ENCODE assay signal across 8 cellular contexts in genomic region chr1:150364231-150365003, GRCh38. TPM values are rescaled to one million over a fixed set of nuclear protein-coding genes. Genes with fewer than 3 reads are reported as not detected.
A peak's percentile ranks its signal among the peaks of the same experiment; 100 is the strongest.
DNase-seq lines count a peak whose midpoint lies in the region; ATAC-seq and TF ChIP-seq lines count a peak whose summit lies in the region.

No MANE protein-coding gene starts in this region.

- H3K9me3 ChIP-seq in KOPT-K1 (ENCODE audit: insufficient read depth, low read length, poor library complexity, severe bottlenecking) (no peaks in the 10 kb centered on the region), Panc1 (ENCODE audit: control insufficient read depth, insufficient read depth, low read depth, low read length) (no peaks in the 10 kb centered on the region)
- no peaks in the 10 kb centered on the region for H3K9me3 ChIP-seq in naive thymus-derived CD4-positive, alpha-beta T cell (ENCODE audit: control insufficient read depth in 2 of 3, low read length in 3 of 3)

- CTCF ChIA-PET in Panc1 (lab: Charles Lee), result interaction anchor here (0.7 kb wide), 1 partner anchor 128 kb away, joined by 4 read pairs; no protein-coding TSS in a partner anchor
- CTCF ChIA-PET in naive thymus-derived CD4-positive, alpha-beta T cell (lab: Charles Lee), result interaction anchor here (0.5 to 1.0 kb wide), 2 partner anchors 138 to 813 kb away, joined by 3 read pairs; no protein-coding TSS in a partner anchor

- no peak for TF ChIP-seq CTCF in Panc1 (IDR thresholded peaks at IDR 0.05)

- H3K27ac ChIP-seq in KOPT-K1 (ENCODE audit: low read depth, low read length, poor library complexity, severe bottlenecking) (peak overlapping the region; percentile 84), Panc1 (ENCODE audit: low read length) (peak overlapping the region; percentile 99)
- H3K27ac ChIP-seq in naive thymus-derived CD4-positive, alpha-beta T cell (ENCODE audit: low read depth, low read length), result peak overlapping the region; percentile 84

- intact Hi-C loops in Panc1 (cut with micrococcal nuclease; ENCODE audit: unreplicated experiment), result no loop called here
- intact Hi-C loops in naive thymus-derived CD4-positive, alpha-beta T cell (cut with micrococcal nuclease), result loop anchor here (1.0 to 10.0 kb wide), 17 partner anchors 22 to 890 kb away; partner anchors contain the start of genes APH1A (in 2 of the 2), PRPF3 (in 2 of the 2), ANP32E (in 1 of the 2) and ARNT (in 1 of the 2)

- H3K36me3 ChIP-seq in KOPT-K1 (ENCODE audit: insufficient read depth, low read length) (no peaks in the 10 kb centered on the region), Panc1 (ENCODE audit: control insufficient read depth, insufficient read depth, low read length) (no peaks in the 10 kb centered on the region; the same call in 1 of the 2 replicates)
- no peaks in the 10 kb centered on the region for H3K36me3 ChIP-seq in naive thymus-derived CD4-positive, alpha-beta T cell (ENCODE audit: control insufficient read depth in 2 of 3, insufficient read depth in 3 of 3, low read length in 3 of 3)

- DNase-seq in AML-193 (lab: John Stamatoyannopoulos, UW) (peak; percentile 43 to 46), Panc1 (ENCODE audit: low read depth, low spot score) (no peak), activated T-helper 1 cell treated with Interleukin-2 at 50 U/mL for 16 hours (ENCODE audit: low read depth) (peak; percentile 76), fibroblast of gingiva (ENCODE audit: low read depth) (peak; percentile 78)
- peak; percentile 72 to 87 (median 84) for DNase-seq in naive thymus-derived CD4-positive, alpha-beta T cell
- DNase-seq in stimulated activated effector memory CD8-positive, alpha-beta T cell treated with anti-CD3 and anti-CD28 coated beads, Interleukin-12 subunit alpha, Interleukin-12 subunit beta, amount 100 ng/mL, for 72 hours (ENCODE audit: low spot score in 2 of 2), result peak; percentile 48 to 85

- peaks cover 0 to 16% (median 0%) of the 10 kb centered on the region in 5 donors for H3K36me3 Mint-ChIP-seq in naive thymus-derived CD4-positive, alpha-beta T cell
- H3K36me3 Mint-ChIP-seq in stimulated activated effector memory CD8-positive, alpha-beta T cell treated with anti-CD3 and anti-CD28 coated beads, Interleukin-12 subunit alpha, Interleukin-12 subunit beta, amount 100 ng/mL, for 72 hours, result peaks cover 48% of the 10 kb centered on the region

- H3K4me1 Mint-ChIP-seq in naive thymus-derived CD4-positive, alpha-beta T cell, result peaks cover 25 to 42% (median 39%) of the 10 kb centered on the region in 7 donors
- H3K4me1 Mint-ChIP-seq in stimulated activated effector memory CD8-positive, alpha-beta T cell treated with anti-CD3 and anti-CD28 coated beads, Interleukin-12 subunit alpha, Interleukin-12 subunit beta, amount 100 ng/mL, for 72 hours, result peaks cover 20% of the 10 kb centered on the region

- POLR2A ChIA-PET in Panc1 (lab: Charles Lee), result interaction anchor here (0.7 kb wide), 4 partner anchors 59 to 613 kb away, joined by 3 to 6 read pairs (median 4); partner anchors contain the start of gene GOLPH3L
- POLR2A ChIA-PET in naive thymus-derived CD4-positive, alpha-beta T cell (lab: Charles Lee), result interaction anchor here (0.6 to 3.9 kb wide), 49 partner anchors 9 to 963 kb away, joined by 3 to 42 read pairs (median 5); partner anchors contain the start of genes ANP32E, APH1A, CA14 and CTSS

- peak overlapping the region; percentile 95 to 100 (median 98) for H3K27ac Mint-ChIP-seq in naive thymus-derived CD4-positive, alpha-beta T cell
- peak overlapping the region; percentile 99 for H3K27ac Mint-ChIP-seq in stimulated activated effector memory CD8-positive, alpha-beta T cell treated with anti-CD3 and anti-CD28 coated beads, Interleukin-12 subunit alpha, Interleukin-12 subunit beta, amount 100 ng/mL, for 72 hours

- peaks cover 6% of the 10 kb centered on the region; the same call in 1 of the 2 replicates for H3K4me1 ChIP-seq in Panc1 (ENCODE audit: control insufficient read depth, insufficient read depth, low read length)
- peaks cover 10% of the 10 kb centered on the region in 2 donors for H3K4me1 ChIP-seq in naive thymus-derived CD4-positive, alpha-beta T cell (ENCODE audit: control insufficient read depth in 2 of 2, insufficient read depth in 2 of 2, low read length in 2 of 2)

- no TSS peak for BruUV-seq in Panc1 (replicated peaks; lab: Mats Ljungman, UMichigan)

- peak overlapping the region; percentile 86 to 100 (median 98) for H3K4me3 Mint-ChIP-seq in naive thymus-derived CD4-positive, alpha-beta T cell
- H3K4me3 Mint-ChIP-seq in stimulated activated effector memory CD8-positive, alpha-beta T cell treated with anti-CD3 and anti-CD28 coated beads, Interleukin-12 subunit alpha, Interleukin-12 subunit beta, amount 100 ng/mL, for 72 hours, result peak overlapping the region; percentile 92

- ATAC-seq in GM19455 (IDR thresholded peaks at IDR 0.05; ENCODE audit: unreplicated experiment), result peak; percentile 34
- peak; percentile 81 for ATAC-seq in Panc1
- peak; percentile 64 for ATAC-seq in naive thymus-derived CD4-positive, alpha-beta T cell
- peak; percentile 53 for ATAC-seq in stimulated activated effector memory CD8-positive, alpha-beta T cell treated with anti-CD3 and anti-CD28 coated beads, Interleukin-12 subunit alpha, Interleukin-12 subunit beta, amount 100 ng/mL, for 72 hours

- H3K27me3 Mint-ChIP-seq in naive thymus-derived CD4-positive, alpha-beta T cell, result peaks cover 0 to 2% (median 0%) of the 10 kb centered on the region in 5 donors

- in situ Hi-C loops in Panc1 (cut with HindIII; ENCODE audit: low pct_unique_long_range_greater_than_20kb, low sequenced_read_pairs), result no loop called here

- peak overlapping the region; percentile 92 to 99 for H3K4me3 ChIP-seq in Panc1 (ENCODE audit: low read depth in 2 of 2, low read length in 2 of 2)
- peak overlapping the region; percentile 99 for H3K4me3 ChIP-seq in naive thymus-derived CD4-positive, alpha-beta T cell (ENCODE audit: low read length)

- H3K9me3 Mint-ChIP-seq in naive thymus-derived CD4-positive, alpha-beta T cell, result peaks cover 0 to 6% (median 0%) of the 10 kb centered on the region in 11 donors
- no peaks in the 10 kb centered on the region for H3K9me3 Mint-ChIP-seq in stimulated activated effector memory CD8-positive, alpha-beta T cell treated with anti-CD3 and anti-CD28 coated beads, Interleukin-12 subunit alpha, Interleukin-12 subunit beta, amount 100 ng/mL, for 72 hours

- no peaks in the 10 kb centered on the region for H3K27me3 ChIP-seq in Panc1 (ENCODE audit: control insufficient read depth, insufficient read depth, low read length)
- H3K27me3 ChIP-seq in naive thymus-derived CD4-positive, alpha-beta T cell (ENCODE audit: control insufficient read depth in 2 of 2, insufficient read depth in 2 of 2, low read length in 2 of 2), result no peaks in the 10 kb centered on the region

RNA-seq across cellular contexts. Expression of gene RPRD2, which starts 0.5 kb away (rescaled TPM):
- 28.3 TPM for total RNA-seq in Panc1 (2021; ENCODE audit: unreplicated experiment)
- polyA plus RNA-seq in Panc1 (2012; ENCODE audit: insufficient read length), result 15.4 TPM
- total RNA-seq in naive thymus-derived CD4-positive, alpha-beta T cell, result 10 to 100 TPM; 33.2 to 62.2 (median 40.6) TPM
- 10 to 100 TPM; 27.5 to 51.2 TPM for polyA plus RNA-seq in naive thymus-derived CD4-positive, alpha-beta T cell

RNA-seq across cellular contexts. Expression of gene PRPF3, which starts 43.1 kb away (rescaled TPM):
- total RNA-seq in Panc1 (2021; ENCODE audit: unreplicated experiment), result 122 TPM
- 82.7 TPM for polyA plus RNA-seq in Panc1 (2012; ENCODE audit: insufficient read length)
- total RNA-seq in naive thymus-derived CD4-positive, alpha-beta T cell, result 100 to 1,000 TPM in 4 of 5 experiments, 10 to 100 TPM in 1; 89.6 to 176 (median 160) TPM
- 10 to 100 TPM; 14.8 to 37.4 TPM for polyA plus RNA-seq in naive thymus-derived CD4-positive, alpha-beta T cell
